In the genomic region with DNA sequence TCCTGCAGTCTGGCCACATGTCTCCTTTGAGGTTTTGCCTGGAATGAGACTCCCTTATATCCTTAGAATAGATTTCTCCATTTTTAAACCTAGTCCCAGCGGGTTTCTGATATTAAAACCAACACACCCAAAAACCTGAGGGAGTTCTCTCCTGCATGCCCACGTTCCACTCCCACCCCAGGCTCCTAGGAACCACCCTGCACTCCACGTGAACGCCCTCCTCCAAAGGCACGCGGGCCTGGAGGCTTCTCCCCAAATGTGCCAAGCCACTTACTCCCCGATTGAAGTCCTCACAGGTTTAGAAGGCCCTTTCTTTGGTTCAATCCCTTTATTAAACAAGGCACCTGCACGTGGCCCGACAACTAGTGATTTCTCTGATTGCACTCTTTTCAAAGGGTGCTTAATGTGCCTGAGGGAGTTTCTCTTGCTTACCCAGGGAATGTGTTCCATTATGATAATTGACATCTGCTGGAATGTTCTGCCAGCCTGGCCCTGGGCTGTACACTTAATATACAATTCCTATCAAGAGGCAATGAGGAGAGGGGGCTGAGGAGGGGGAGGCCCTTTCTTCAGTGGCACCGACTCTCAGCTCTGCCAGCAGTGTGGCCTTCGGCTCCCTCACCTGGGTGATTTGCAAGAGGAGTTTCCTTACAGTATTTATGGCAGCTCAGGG, we compare ENCODE assay signal across 26 cellular contexts.
"Had no signal": no experiment of that assay in that cellular context is flagged by ENCODE, and none has a peak within 500 bp of the region (broad histone marks: within the 10 kb centered on the region; RNA-seq: fewer than 3 reads in every experiment).

No MANE protein-coding gene starts in this region.

- H3K9me3 ChIP-seq: ascending aorta, esophagus muscularis mucosa, left ventricle myocardium inferior, neutrophil, thoracic aorta, vagina had no signal

- H3K27me3 Mint-ChIP-seq: activated B cell treated with CpG ODN at 0.5 μM for 24 hours; stimulated activated naive CD8-positive, alpha-beta T cell treated with anti-CD3 and anti-CD28 coated beads, Interleukin-15, Interleukin-2, amounts not matched to agents 100 ng/mL and 50 ng/mL, for 24 hours had no signal

- ATAC-seq: activated CD8-positive, alpha-beta T cell treated with anti-CD3 and anti-CD28 coated beads, Interleukin-2, amount 10 ng/mL, durations not matched to agents 7 days and 5 days; foreskin keratinocyte; sciatic nerve had no signal

- DNase-seq: activated B cell treated with CpG ODN at 0.5 μM for 24 hours; activated CD4-positive, alpha-beta T cell treated with anti-CD3 and anti-CD28 coated beads, Interleukin-2, amount 50 U/mL, for 1 hour; activated CD8-positive, alpha-beta T cell treated with anti-CD3 and anti-CD28 coated beads, Interleukin-2, amount 10 ng/mL, durations not matched to agents 7 days and 5 days; activated effector memory CD4-positive, alpha-beta T cell treated with Interleukin-2 at 50 U/mL for 16 hours; activated naive CD4-positive, alpha-beta T cell treated with Interleukin-2 at 50 U/mL for 16 hours; activated naive CD8-positive, alpha-beta T cell treated with anti-CD3 and anti-CD28 coated beads, Interleukin-2, amount 10 ng/mL, durations not matched to agents 7 days and 5 days; brain microvascular endothelial cell; central memory CD4-positive, alpha-beta T cell; left ventricle myocardium inferior; retina; stimulated activated CD4-positive, alpha-beta T cell treated with anti-CD3 and anti-CD28 coated beads, Interleukin-12 subunit alpha, Interleukin-12 subunit beta, amount 100 ng/mL, for 4 hours; stimulated activated CD4-positive, alpha-beta T cell treated with anti-CD3 and anti-CD28 coated beads, Interleukin-4, amount 100 ng/mL, for 1 hour; T-helper 1 cell had no signal

- H3K27me3 ChIP-seq: ascending aorta, brain microvascular endothelial cell, esophagus muscularis mucosa, vagina had no signal

- H3K4me1 ChIP-seq: ascending aorta, foreskin keratinocyte, vagina had no signal

- H3K36me3 Mint-ChIP-seq: activated naive CD8-positive, alpha-beta T cell treated with anti-CD3 and anti-CD28 coated beads, Interleukin-2, amount 10 ng/mL, durations not matched to agents 7 days and 5 days; type B pancreatic cell had no signal

- H3K27ac Mint-ChIP-seq: activated B cell treated with CpG ODN at 0.5 μM for 24 hours; activated CD8-positive, alpha-beta T cell treated with anti-CD3 and anti-CD28 coated beads, Interleukin-2, amount 10 ng/mL, durations not matched to agents 7 days and 5 days; stimulated activated naive CD8-positive, alpha-beta T cell treated with anti-CD3 and anti-CD28 coated beads, Interleukin-15, Interleukin-2, amounts not matched to agents 100 ng/mL and 50 ng/mL, for 24 hours; T-helper 2 cell treated with Interferon-gamma antibody and Interleukin-4, amounts not matched to agents 5 μg/mL and 100 μg/mL, for 36 hours; type B pancreatic cell had no signal

- H3K9me3 Mint-ChIP-seq: activated B cell treated with CpG ODN at 0.5 μM for 24 hours; activated naive CD8-positive, alpha-beta T cell treated with anti-CD3 and anti-CD28 coated beads, Interleukin-2, amount 10 ng/mL, durations not matched to agents 7 days and 5 days; nephron; stimulated activated naive CD8-positive, alpha-beta T cell treated with anti-CD3 and anti-CD28 coated beads, Interleukin-15, Interleukin-2, amounts not matched to agents 100 ng/mL and 50 ng/mL, for 24 hours; T-helper 2 cell treated with Interferon-gamma antibody and Interleukin-4, amounts not matched to agents 5 μg/mL and 100 μg/mL, for 36 hours; type B pancreatic cell had no signal

- H3K4me1 Mint-ChIP-seq: activated B cell treated with CpG ODN at 0.5 μM for 24 hours had no signal

- H3K4me3 ChIP-seq: ascending aorta, esophagus muscularis mucosa, left ventricle myocardium inferior, lung, skin epidermis, thoracic aorta, vagina had no signal

- H3K36me3 ChIP-seq: ascending aorta, brain microvascular endothelial cell, neutrophil, thoracic aorta, vagina had no signal

- H3K4me3 Mint-ChIP-seq: activated B cell treated with CpG ODN at 0.5 μM for 24 hours; activated CD8-positive, alpha-beta T cell treated with anti-CD3 and anti-CD28 coated beads, Interleukin-2, amount 10 ng/mL, durations not matched to agents 7 days and 5 days; activated naive CD8-positive, alpha-beta T cell treated with anti-CD3 and anti-CD28 coated beads, Interleukin-2, amount 10 ng/mL, durations not matched to agents 7 days and 5 days; nephron; stimulated activated naive CD8-positive, alpha-beta T cell treated with anti-CD3 and anti-CD28 coated beads, Interleukin-15, Interleukin-2, amounts not matched to agents 100 ng/mL and 50 ng/mL, for 24 hours; T-helper 2 cell treated with Interferon-gamma antibody and Interleukin-4, amounts not matched to agents 5 μg/mL and 100 μg/mL, for 36 hours; type B pancreatic cell had no signal

- H3K27ac ChIP-seq: ascending aorta, brain microvascular endothelial cell, esophagus muscularis mucosa, foreskin keratinocyte, left ventricle myocardium inferior, neutrophil, thoracic aorta, vagina had no signal
